In genomic region chr12:15644700-15645099, GRCh38 we compare ENCODE assay signal across 15 cellular contexts.
A peak's percentile ranks its signal among the peaks of the same experiment; 100 is the strongest.
DNase-seq lines count a peak whose midpoint lies in the region; ATAC-seq and TF ChIP-seq lines count a peak whose summit lies in the region.
"Had no signal": no experiment of that assay in that cellular context is flagged by ENCODE, and none has a peak within 500 bp of the region (broad histone marks: within the 10 kb centered on the region; RNA-seq: fewer than 3 reads in every experiment).

No MANE protein-coding gene starts in this region.

- no peak overlapping the region for H3K4me3 Mint-ChIP-seq in activated T-cell treated with anti-CD3 and anti-CD28 coated beads, Interleukin-2, amount 50 U/mL, for 4 hours
- H3K4me3 Mint-ChIP-seq: H9 had no signal

- no peak for TF ChIP-seq CTCF in choroid plexus epithelial cell (conservative IDR thresholded peaks at IDR 0.05; ENCODE audit: low read depth, low read length)

- DNase-seq in EL (peak; percentile 59), NCI-H226 (peak; percentile 38), choroid plexus epithelial cell (ENCODE audit: low read depth) (peak; percentile 83), iris pigment epithelial cell (ENCODE audit: low read depth) (peak; percentile 87), mesenteric fat pad (ENCODE audit: low spot score) (no peak), NK-92 (lab: John Stamatoyannopoulos, UW; ENCODE audit: unreplicated experiment) (no peak)
- DNase-seq in activated T-cell treated with anti-CD3 and anti-CD28 coated beads, Interleukin-2, amount 50 U/mL, for 4 hours: no peak
- DNase-seq: C1 segment of cervical spinal cord, H9, KG1, NCI-H1048, NCI-H146, NCI-H524, SHP77 had no signal

- H3K9me3 Mint-ChIP-seq in activated T-cell treated with anti-CD3 and anti-CD28 coated beads, Interleukin-2, amount 50 U/mL, for 4 hours: no peaks in the 10 kb centered on the region
- H3K9me3 Mint-ChIP-seq: H9 had no signal

- ATAC-seq in activated T-cell treated with anti-CD3 and anti-CD28 coated beads, Interleukin-2, amount 50 U/mL, for 4 hours: no peak
- ATAC-seq in HG02973 (IDR thresholded peaks at IDR 0.05; ENCODE audit: unreplicated experiment): no peak

- peaks cover 1% of the 10 kb centered on the region for H3K27me3 Mint-ChIP-seq in activated T-cell treated with anti-CD3 and anti-CD28 coated beads, Interleukin-2, amount 50 U/mL, for 4 hours (ENCODE audit: low read depth)

- H3K4me1 Mint-ChIP-seq in activated T-cell treated with anti-CD3 and anti-CD28 coated beads, Interleukin-2, amount 50 U/mL, for 4 hours (ENCODE audit: low read depth): no peaks in the 10 kb centered on the region
- H3K4me1 Mint-ChIP-seq: H9 had no signal

- no peaks in the 10 kb centered on the region for H3K36me3 Mint-ChIP-seq in activated T-cell treated with anti-CD3 and anti-CD28 coated beads, Interleukin-2, amount 50 U/mL, for 4 hours (ENCODE audit: insufficient read depth)

- H3K4me3 ChIP-seq in choroid plexus epithelial cell (ENCODE audit: low read depth, low read length): no peak overlapping the region

Comparison
In these comparisons a context has a peak if more than half of its experiments do, and no peak if none do; other contexts are left out.
1. DNase-seq: peak in EL (single experiment), NCI-H226 (single experiment), choroid plexus epithelial cell (single experiment) and iris pigment epithelial cell (single experiment); none in mesenteric fat pad (single experiment), NK-92 (single experiment) and activated T-cell treated with anti-CD3 and anti-CD28 coated beads, Interleukin-2, amount 50 U/mL, for 4 hours (single experiment).